Comparison of ENCODE assay signal across 20 cellular contexts in the genomic region with DNA sequence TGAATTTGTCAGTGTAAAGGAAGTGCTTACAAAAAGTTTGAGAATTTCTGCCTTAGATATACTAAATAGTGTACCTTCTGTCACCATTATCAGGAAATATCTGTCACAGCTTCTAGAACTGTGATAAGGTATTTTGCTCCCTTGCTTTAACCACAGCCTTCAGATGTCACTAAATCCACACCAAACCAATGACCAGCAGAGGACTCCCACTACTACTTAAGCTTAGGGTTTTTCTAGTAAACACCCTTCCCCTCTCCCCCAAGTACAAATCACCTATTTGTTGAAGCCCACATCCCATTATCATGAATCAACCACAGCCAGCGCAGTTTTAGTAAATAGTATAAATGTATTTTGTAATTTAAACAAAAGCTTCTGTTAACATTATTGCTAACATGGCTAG. TPM values are rescaled to one million over a fixed set of nuclear protein-coding genes. Genes with fewer than 3 reads are reported as not detected.
DNase-seq lines count a peak whose midpoint lies in the region; ATAC-seq and TF ChIP-seq lines count a peak whose summit lies in the region.
"Had no signal": no experiment of that assay in that cellular context is flagged by ENCODE, and none has a peak within 500 bp of the region (broad histone marks: within the 10 kb centered on the region; RNA-seq: fewer than 3 reads in every experiment).

No MANE protein-coding gene starts in this region.

- no peaks in the 10 kb centered on the region for H3K4me1 ChIP-seq in neutrophil (ENCODE audit: control insufficient read depth in 1 of 2, insufficient read depth in 1 of 2, low read depth in 1 of 2, low read length in 1 of 2)

- H3K9me3 ChIP-seq in neutrophil, result no peaks in the 10 kb centered on the region
- H3K9me3 ChIP-seq: MG63, SK-N-SH had no signal

- no peaks in the 10 kb centered on the region for H3K9me3 Mint-ChIP-seq in activated T-cell treated with anti-CD3 and anti-CD28 coated beads, Interleukin-2, amount 50 U/mL, for 24 hours
- H3K9me3 Mint-ChIP-seq in activated T-helper 17 cell treated with anti-CD3 and anti-CD28 coated beads, Interleukin-2, amount 50 U/mL, for 72 hours, result no peaks in the 10 kb centered on the region

- peaks cover 2% of the 10 kb centered on the region for H3K27me3 Mint-ChIP-seq in activated T-cell treated with anti-CD3 and anti-CD28 coated beads, Interleukin-2, amount 50 U/mL, for 24 hours
- no peaks in the 10 kb centered on the region for H3K27me3 Mint-ChIP-seq in activated T-helper 17 cell treated with anti-CD3 and anti-CD28 coated beads, Interleukin-2, amount 50 U/mL, for 72 hours

- peak overlapping the region; percentile 8 for H3K27ac Mint-ChIP-seq in activated T-cell treated with anti-CD3 and anti-CD28 coated beads, Interleukin-2, amount 50 U/mL, for 24 hours
- peak overlapping the region; percentile 20 for H3K27ac Mint-ChIP-seq in activated T-helper 17 cell treated with anti-CD3 and anti-CD28 coated beads, Interleukin-2, amount 50 U/mL, for 72 hours

- no peak for ATAC-seq in activated T-helper 17 cell treated with anti-CD3 and anti-CD28 coated beads, Interleukin-2, amount 50 U/mL, for 72 hours (replicated peaks)
- no peak for ATAC-seq in HG03280 (IDR thresholded peaks at IDR 0.05; ENCODE audit: unreplicated experiment)
- no peak for ATAC-seq in GM19395 (IDR thresholded peaks at IDR 0.05; ENCODE audit: unreplicated experiment)

- no peak for TF ChIP-seq CTCF in neutrophil (IDR thresholded peaks at IDR 0.05)

- no peak overlapping the region for H3K4me3 Mint-ChIP-seq in activated T-cell treated with anti-CD3 and anti-CD28 coated beads, Interleukin-2, amount 50 U/mL, for 24 hours
- H3K4me3 Mint-ChIP-seq in activated T-helper 17 cell treated with anti-CD3 and anti-CD28 coated beads, Interleukin-2, amount 50 U/mL, for 72 hours, result no peak overlapping the region

- peaks cover 47% of the 10 kb centered on the region for H3K36me3 Mint-ChIP-seq in activated T-cell treated with anti-CD3 and anti-CD28 coated beads, Interleukin-2, amount 50 U/mL, for 24 hours (ENCODE audit: low read depth)
- peaks cover 50% of the 10 kb centered on the region for H3K36me3 Mint-ChIP-seq in activated T-helper 17 cell treated with anti-CD3 and anti-CD28 coated beads, Interleukin-2, amount 50 U/mL, for 72 hours (ENCODE audit: low read depth)

- peaks cover 12% of the 10 kb centered on the region for H3K27me3 ChIP-seq in neutrophil
- H3K27me3 ChIP-seq: MG63 had no signal

- peak overlapping the region; percentile 37 for H3K27ac ChIP-seq in neutrophil
- H3K27ac ChIP-seq: C4-2B had no signal

- no peak overlapping the region for H3K4me3 ChIP-seq in neutrophil (ENCODE audit: low read depth in 1 of 2, low read length in 1 of 2)
- H3K4me3 ChIP-seq: MG63 had no signal

- no peak for DNase-seq in activated T-cell treated with anti-CD3 and anti-CD28 coated beads, Interleukin-2, amount 50 U/mL, for 24 hours
- DNase-seq in activated T-cell treated with anti-CD3 and anti-CD28 coated beads, Interleukin-2, amount 50 U/mL, for 1 hour, result no peak
- DNase-seq in OCI-M1 (lab: John Stamatoyannopoulos, UW) (peak; percentile 59), DMS79 (lab: John Stamatoyannopoulos, UW) (no peak)
- DNase-seq: 8988T, GDM1, MG63, NCI-H1694 treated with DMSO at 0.1 percent for 48 hours, NCI-H2081 treated with DMSO at 0.1 percent for 48 hours, NCI-H2171 treated with DMSO at 0.1 percent for 48 hours, NCI-H446, SHP77 treated with DMSO at 0.1 percent for 48 hours, SK-N-SH had no signal

- peaks cover 18% of the 10 kb centered on the region for H3K4me1 Mint-ChIP-seq in activated T-cell treated with anti-CD3 and anti-CD28 coated beads, Interleukin-2, amount 50 U/mL, for 24 hours (ENCODE audit: low read depth)
- peaks cover 18% of the 10 kb centered on the region for H3K4me1 Mint-ChIP-seq in activated T-helper 17 cell treated with anti-CD3 and anti-CD28 coated beads, Interleukin-2, amount 50 U/mL, for 72 hours

- H3K36me3 ChIP-seq in neutrophil, result peaks cover 52% of the 10 kb centered on the region

RNA-seq across cellular contexts. Expression of a gene that starts 8.6 kb away (rescaled TPM):
- total RNA-seq in activated T-helper 17 cell treated with anti-CD3 and anti-CD28 coated beads, Interleukin-2, amount 50 U/mL, for 72 hours, result under 1 TPM; 0.09 to 0.42 TPM

RNA-seq across cellular contexts. Expression of a gene that starts 15.0 kb away (rescaled TPM):
- total RNA-seq in activated T-helper 17 cell treated with anti-CD3 and anti-CD28 coated beads, Interleukin-2, amount 50 U/mL, for 72 hours, result 10 to 100 TPM; 30.5 to 38.6 TPM

RNA-seq across cellular contexts. Expression of a gene that starts 51.5 kb away (rescaled TPM):
- not detected for total RNA-seq in activated T-helper 17 cell treated with anti-CD3 and anti-CD28 coated beads, Interleukin-2, amount 50 U/mL, for 72 hours
- total RNA-seq: LHCN-M2, RPMI7951 had no signal
